14 cellular contexts compared by ENCODE assay signal in genomic region chr17:66507982-66508760, GRCh38.
DNase-seq lines count a peak whose midpoint lies in the region; ATAC-seq, FAIRE-seq and TF ChIP-seq lines count a peak whose summit lies in the region.
"Had no signal": no experiment of that assay in that cellular context is flagged by ENCODE, and none has a peak within 500 bp of the region (broad histone marks: within the 10 kb centered on the region; RNA-seq: fewer than 3 reads in every experiment).

No MANE protein-coding gene starts in this region.

- H3K4me1 Mint-ChIP-seq in HFFc6 (ENCODE audit: low read depth) (peaks cover 60% of the 10 kb centered on the region), brain (peaks cover 35% of the 10 kb centered on the region)

- TF ChIP-seq POLR2A in A549 (IDR thresholded peaks at IDR 0.05; ENCODE audit: low read length), result no peak

- TF ChIP-seq RAD21 in A549 (conservative IDR thresholded peaks at IDR 0.05 in 1 of 2, IDR thresholded peaks at IDR 0.05 in 1 of 2), result no peak

- no peaks in the 10 kb centered on the region for H3K27me3 ChIP-seq in muscle layer of duodenum (ENCODE audit: low read depth, low read length)
- H3K27me3 ChIP-seq: SJCRH30 had no signal

- DNase-seq in A549 (ENCODE audit: low read depth in 1 of 2, low spot score in 1 of 2), result peak; percentile 43 to 48
- no peak for DNase-seq in HFFc6
- no peak for DNase-seq in NCI-H2171 treated with DMSO at 0.1 percent for 48 hours (lab: John Stamatoyannopoulos, UW)
- DNase-seq in activated gamma-delta T cell treated with Interleukin-2 at 50 U/mL for 16 hours, result no peak
- no peak for DNase-seq in DMS79 treated with DMSO at 0.1 percent for 48 hours (lab: John Stamatoyannopoulos, UW)
- no peak for DNase-seq in GM20000 (ENCODE audit: low spot score)
- DNase-seq: activated CD4-positive, alpha-beta T cell treated with anti-CD3 and anti-CD28 coated beads, Interleukin-2, amount 50 U/mL, for 4 hours; retina; SJCRH30 had no signal

- H3K4me1 ChIP-seq in A549 (peaks cover 78% of the 10 kb centered on the region), muscle layer of duodenum (ENCODE audit: control insufficient read depth in 1 of 2, insufficient read depth in 2 of 2, low read length in 2 of 2) (peaks cover 25 to 26% of the 10 kb centered on the region in 2 donors)
- H3K4me1 ChIP-seq: SJCRH30 had no signal

- no peak for FAIRE-seq in A549 (lab: Jason Lieb, UNC)
- FAIRE-seq: bronchial epithelial cell had no signal

- peaks cover 0 to 5% of the 10 kb centered on the region in 2 donors for H3K36me3 ChIP-seq in muscle layer of duodenum (ENCODE audit: control insufficient read depth in 1 of 2, insufficient read depth in 2 of 2, low read length in 2 of 2)
- H3K36me3 ChIP-seq: HAP-1, SJCRH30 had no signal

- H3K4me3 Mint-ChIP-seq in HFFc6 (peak overlapping the region; percentile 69), brain (no peak overlapping the region)

- no peaks in the 10 kb centered on the region for H3K9me3 ChIP-seq in A549
- H3K9me3 ChIP-seq in muscle layer of duodenum (ENCODE audit: control insufficient read depth in 1 of 2, low read length in 2 of 2), result no peaks in the 10 kb centered on the region
- H3K9me3 ChIP-seq: HAP-1, SJCRH30 had no signal

- H3K4me3 ChIP-seq in A549, result peak overlapping the region; percentile 17; the same call in 1 of the 3 replicates
- no peak overlapping the region for H3K4me3 ChIP-seq in muscle layer of duodenum (ENCODE audit: low read depth in 1 of 2, low read length in 2 of 2)
- H3K4me3 ChIP-seq: HAP-1, lung, SJCRH30 had no signal

- H3K27me3 Mint-ChIP-seq in HFFc6 (ENCODE audit: insufficient read depth), result peaks cover 2% of the 10 kb centered on the region; the same call in 1 of the 2 replicates
- H3K27me3 Mint-ChIP-seq in brain, result peaks cover 7% of the 10 kb centered on the region

- TF ChIP-seq CTCF in A549 (IDR thresholded peaks at IDR 0.05), result no peak
- TF ChIP-seq CTCF in HFFc6 (IDR thresholded peaks at IDR 0.05), result no peak
- no peak for TF ChIP-seq CTCF in brain (conservative IDR thresholded peaks at IDR 0.05)
- TF ChIP-seq CTCF in GM20000 (IDR thresholded peaks at IDR 0.05; ENCODE audit: extremely low read depth, missing control alignments), result no peak

- peak; percentile 21 to 39; a peak in 5 of 6 replicates for ATAC-seq in A549

- 50% methylated on average over 10 of the region's 10 CpGs for WGBS in A549 (ENCODE audit: missing lambda C conversion rate)

- no peaks in the 10 kb centered on the region for H3K9me3 Mint-ChIP-seq in HFFc6
- H3K9me3 Mint-ChIP-seq in brain, result no peaks in the 10 kb centered on the region

- H3K36me3 Mint-ChIP-seq in HFFc6 (ENCODE audit: low read depth) (peaks cover 9% of the 10 kb centered on the region; the same call in 1 of the 2 replicates), brain (no peaks in the 10 kb centered on the region)

- POLR2A ChIA-PET in A549 (lab: Yijun Ruan, JAX), result interaction anchor here (1.0 to 3.2 kb wide), 5 partner anchors 41 to 233 kb away, joined by 4 to 17 read pairs (median 5); partner anchors contain the start of gene PRKCA

- CTCF ChIA-PET in A549 (lab: Yijun Ruan, JAX), result interaction anchor here (0.6 to 2.1 kb wide), 13 partner anchors 14 to 1276 kb away, joined by 3 to 6 read pairs (median 3); no protein-coding TSS in a partner anchor

- H3K27ac Mint-ChIP-seq in HFFc6 (peak overlapping the region; percentile 92), brain (peak overlapping the region in 4 of 5 experiments; percentile 31 to 88 (median 80))

- no peak for TF ChIP-seq EP300 in A549 (IDR thresholded peaks at IDR 0.05)

- H3K27ac ChIP-seq in A549 (peak overlapping the region; percentile 87 to 90), muscle layer of duodenum (ENCODE audit: low read length) (peak overlapping the region; percentile 36)
- H3K27ac ChIP-seq: SJCRH30 had no signal

- H3K4me2 ChIP-seq in A549, result peak overlapping the region; percentile 79

TF ChIP-seq in A549, 52 proteins besides CTCF, POLR2A, EP300 and RAD21 (continues in another document):
- no peak for TF ChIP-seq REST (IDR thresholded peaks at IDR 0.05)
- TF ChIP-seq MAFK (IDR thresholded peaks at IDR 0.05; ENCODE audit: partially characterized antibody), result no peak
- peak; percentile 29; the same call in 1 of the 2 replicates for TF ChIP-seq HOXB5 (CRISPR knock-in tag; IDR thresholded peaks at IDR 0.05)
- TF ChIP-seq ZNF302 (CRISPR knock-in tag; IDR thresholded peaks at IDR 0.05), result peak; percentile 73; the same call in 1 of the 2 replicates
- TF ChIP-seq POLR2AphosphoS2 (conservative IDR thresholded peaks at IDR 0.05; ENCODE audit: low read length), result no peak
- no peak; the same call in 1 of the 2 replicates for TF ChIP-seq HOXA7 (CRISPR knock-in tag; IDR thresholded peaks at IDR 0.05)
- no peak for TF ChIP-seq KDM5A (IDR thresholded peaks at IDR 0.05)
- no peak for TF ChIP-seq MAZ (IDR thresholded peaks at IDR 0.05; ENCODE audit: borderline replicate concordance, low read depth, low read length)
- no peak for TF ChIP-seq HDAC2 (IDR thresholded peaks at IDR 0.05)
- TF ChIP-seq ESRRA (IDR thresholded peaks at IDR 0.05; ENCODE audit: borderline replicate concordance, low read length), result no peak
- no peak for TF ChIP-seq CHD4 (IDR thresholded peaks at IDR 0.05; ENCODE audit: borderline replicate concordance)
- no peak for TF ChIP-seq MYC (IDR thresholded peaks at IDR 0.05; ENCODE audit: borderline replicate concordance, low read length)
- TF ChIP-seq ZFP36 (IDR thresholded peaks at IDR 0.05; ENCODE audit: borderline replicate concordance, partially characterized antibody), result no peak
- TF ChIP-seq JUNB (IDR thresholded peaks at IDR 0.05), result no peak
- TF ChIP-seq HOXB13 (CRISPR knock-in tag; IDR thresholded peaks at IDR 0.05; ENCODE audit: low read depth), result 0 out of 2 replicates have a peak, but pooled peaks have one; percentile 52
- no peak for TF ChIP-seq HES2 (IDR thresholded peaks at IDR 0.05)
- 0 out of 2 replicates have a peak, but pooled peaks have one; percentile 30 for TF ChIP-seq FOXS1 (CRISPR knock-in tag; IDR thresholded peaks at IDR 0.05)
- TF ChIP-seq BCL3 (IDR thresholded peaks at IDR 0.05), result no peak; the same call in 2 of the 3 replicates
- TF ChIP-seq RNF2 (IDR thresholded peaks at IDR 0.05; ENCODE audit: borderline replicate concordance, low read depth), result no peak
- TF ChIP-seq NPAS2 (CRISPR knock-in tag; IDR thresholded peaks at IDR 0.05; ENCODE audit: borderline replicate concordance), result no peak
- no peak; the same call in 1 of the 2 replicates for TF ChIP-seq GATA3 (IDR thresholded peaks at IDR 0.05; ENCODE audit: borderline replicate concordance)
- TF ChIP-seq CBX8 (IDR thresholded peaks at IDR 0.05), result no peak
- TF ChIP-seq E2F6 (IDR thresholded peaks at IDR 0.05; ENCODE audit: borderline replicate concordance, low read depth), result no peak
- 0 out of 2 replicates have a peak, but pooled peaks have one; percentile 20 for TF ChIP-seq FOSB (CRISPR knock-in tag; IDR thresholded peaks at IDR 0.05)
- TF ChIP-seq CHD2 (IDR thresholded peaks at IDR 0.05; ENCODE audit: low read length, partially characterized antibody), result no peak
- no peak for TF ChIP-seq JUN (IDR thresholded peaks at IDR 0.05)

Comparison
In these comparisons a context has a peak if more than half of its experiments do, and no peak if none do; other contexts are left out.
1. DNase-seq: peak in A549 (2 of 2); none in HFFc6 (single experiment), NCI-H2171 treated with DMSO at 0.1 percent for 48 hours (single experiment), activated gamma-delta T cell treated with Interleukin-2 at 50 U/mL for 16 hours (single experiment), DMS79 treated with DMSO at 0.1 percent for 48 hours (single experiment) and GM20000 (single experiment).